1 cellular context compared by ENCODE assay signal in genomic region chrX:96909291-96909690, GRCh38.
TF ChIP-seq lines count a peak whose summit lies in the region.

No MANE protein-coding gene starts in this region.

TF ChIP-seq in IMR-90, 13 proteins besides CTCF, POLR2A, EP300 and RAD21:
- no peak for TF ChIP-seq MAZ (IDR thresholded peaks at IDR 0.05; ENCODE audit: borderline replicate concordance, low read depth, low read length)
- no peak for TF ChIP-seq RFX5 (IDR thresholded peaks at IDR 0.05; ENCODE audit: low read depth, low read length)
- no peak for TF ChIP-seq USF2 (IDR thresholded peaks at IDR 0.05; ENCODE audit: low read depth, low read length)
- no peak for TF ChIP-seq ELK1 (IDR thresholded peaks at IDR 0.05; ENCODE audit: borderline replicate concordance, low read depth, low read length)
- no peak for TF ChIP-seq BHLHE40 (IDR thresholded peaks at IDR 0.05; ENCODE audit: low read depth, low read length)
- no peak for TF ChIP-seq CEBPB (IDR thresholded peaks at IDR 0.05; ENCODE audit: low read depth, low read length)
- TF ChIP-seq FOS (IDR thresholded peaks at IDR 0.05; ENCODE audit: low read depth, low read length) = no peak
- TF ChIP-seq MXI1 (IDR thresholded peaks at IDR 0.05; ENCODE audit: borderline replicate concordance, low read depth, low read length) = no peak
